In the genomic region with DNA sequence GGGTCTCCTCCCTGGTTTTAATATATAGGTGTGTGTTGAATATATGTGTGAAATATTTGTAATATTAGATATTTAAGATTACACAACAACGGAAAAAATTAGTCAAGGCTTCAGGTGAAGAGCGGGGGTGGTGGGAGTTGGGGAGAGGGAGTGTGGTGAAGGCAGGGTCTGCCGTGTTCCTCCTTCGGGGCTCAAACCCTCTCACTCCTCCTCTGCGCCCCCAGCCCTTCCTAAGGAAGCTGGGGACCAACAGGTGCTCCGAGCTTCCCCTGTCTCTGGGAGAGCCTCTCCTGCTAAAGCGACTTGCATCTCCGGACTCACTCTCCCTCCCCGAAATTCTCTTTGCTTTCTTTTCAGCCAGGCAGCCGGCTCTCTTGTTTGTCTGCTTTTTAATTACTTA, we compare ENCODE assay signal across 8 cellular contexts. TPM values are rescaled to one million over a fixed set of nuclear protein-coding genes. Genes with fewer than 3 reads are reported as not detected.
A peak's percentile ranks its signal among the peaks of the same experiment; 100 is the strongest.
DNase-seq lines count a peak whose midpoint lies in the region; ATAC-seq and TF ChIP-seq lines count a peak whose summit lies in the region.

No MANE protein-coding gene starts in this region.

- peaks cover 15% of the 10 kb centered on the region for H3K4me1 Mint-ChIP-seq in brain

- H3K27ac Mint-ChIP-seq in brain, result peak overlapping the region; percentile 96 to 98 (median 97)

- TF ChIP-seq EP300 in upper lobe of left lung (IDR thresholded peaks at IDR 0.05), result no peak

- no peak for ATAC-seq in Right ventricle myocardium inferior
- ATAC-seq in lung (ENCODE audit: insufficient read depth, low FRiP score), result no peak
- ATAC-seq in upper lobe of left lung (ENCODE audit: low FRiP score in 2 of 2), result no peak
- ATAC-seq in GM21529 (IDR thresholded peaks at IDR 0.05; ENCODE audit: unreplicated experiment), result no peak
- ATAC-seq in HG02970 (IDR thresholded peaks at IDR 0.05; ENCODE audit: low FRiP score, unreplicated experiment), result no peak

- H3K27ac ChIP-seq in cardiac muscle cell, result peak overlapping the region; percentile 77
- peak overlapping the region; percentile 74 to 76 for H3K27ac ChIP-seq in lung (ENCODE audit: low read depth in 1 of 2, low read length in 1 of 2)
- peak overlapping the region; percentile 12 to 82 (median 78) for H3K27ac ChIP-seq in upper lobe of left lung

- DNase-seq in cardiac muscle cell (ENCODE audit: low read depth in 1 of 2, low spot score in 1 of 2), result peak in 1 of 2 donors; percentile 22
- DNase-seq in Right ventricle myocardium inferior (ENCODE audit: missing footprints), result no peak
- DNase-seq in lung (ENCODE audit: low spot score), result no peak
- DNase-seq in upper lobe of left lung, result peak in 1 of 2 donors; percentile 23
- no peak for DNase-seq in effector CD4-positive, alpha-beta T cell

- intact Hi-C loops in Right ventricle myocardium inferior (cut with DNase I), result loop anchor here (2.0 to 10.0 kb wide), 4 partner anchors 104 to 320 kb away; no protein-coding TSS in a partner anchor

- H3K36me3 ChIP-seq in cardiac muscle cell (no peaks in the 10 kb centered on the region), lung (ENCODE audit: control insufficient read depth in 2 of 2, insufficient read depth in 2 of 2, low read length in 2 of 2) (no peaks in the 10 kb centered on the region), upper lobe of left lung (no peaks in the 10 kb centered on the region)

- H3K9me3 Mint-ChIP-seq in brain, result no peaks in the 10 kb centered on the region

- H3K4me3 ChIP-seq in cardiac muscle cell (peak overlapping the region; percentile 71), lung (peak overlapping the region; percentile 52), upper lobe of left lung (peak overlapping the region in 3 of 4 donors; percentile 56 to 80 (median 76))

- H3K9me3 ChIP-seq in cardiac muscle cell (ENCODE audit: low read depth), result no peaks in the 10 kb centered on the region
- H3K9me3 ChIP-seq in lung (ENCODE audit: control insufficient read depth in 2 of 2, insufficient read depth in 1 of 2, low read length in 1 of 2), result peaks cover 0 to 2% of the 10 kb centered on the region in 2 donors
- H3K9me3 ChIP-seq in upper lobe of left lung, result no peaks in the 10 kb centered on the region

- no peak for TF ChIP-seq CTCF in cardiac muscle cell (IDR thresholded peaks at IDR 0.05; ENCODE audit: low read depth, low read length)
- no peak for TF ChIP-seq CTCF in brain (conservative IDR thresholded peaks at IDR 0.05)
- no peak for TF ChIP-seq CTCF in lung (IDR thresholded peaks at IDR 0.05; ENCODE audit: control extremely low read depth, extremely low read depth)
- no peak for TF ChIP-seq CTCF in upper lobe of left lung (IDR thresholded peaks at IDR 0.05)

- peak overlapping the region in 4 of 5 experiments; percentile 92 to 97 (median 95) for H3K4me3 Mint-ChIP-seq in brain

- H3K27me3 ChIP-seq in cardiac muscle cell, result peaks cover 6% of the 10 kb centered on the region
- no peaks in the 10 kb centered on the region for H3K27me3 ChIP-seq in lung (ENCODE audit: control insufficient read depth, insufficient read depth)
- no peaks in the 10 kb centered on the region for H3K27me3 ChIP-seq in upper lobe of left lung

- H3K36me3 Mint-ChIP-seq in brain, result no peaks in the 10 kb centered on the region

- peaks cover 10% of the 10 kb centered on the region for H3K27me3 Mint-ChIP-seq in brain

- peaks cover 9% of the 10 kb centered on the region for H3K4me1 ChIP-seq in cardiac muscle cell (ENCODE audit: low read depth)
- H3K4me1 ChIP-seq in lung (ENCODE audit: control insufficient read depth in 2 of 2, insufficient read depth in 2 of 2, low read length in 2 of 2), result peaks cover 4 to 8% of the 10 kb centered on the region in 2 donors
- H3K4me1 ChIP-seq in upper lobe of left lung, result peaks cover 11 to 36% (median 21%) of the 10 kb centered on the region in 4 donors

- TF ChIP-seq POLR2A in upper lobe of left lung (IDR thresholded peaks at IDR 0.05), result no peak

- WGBS in lung, 2 donors, result 8 to 11% methylated on average over 10 of the region's 10 CpGs
- WGBS in upper lobe of left lung, 2 donors, result 8 to 17% methylated on average over 10 of the region's 10 CpGs

RNA-seq across cellular contexts. Expression of a gene that starts 0.9 kb away (rescaled TPM):
- total RNA-seq in cardiac muscle cell (113 and 126 TPM in 2 replicates), Right ventricle myocardium inferior (42.4 TPM), lung (100 to 1,000 TPM in 1 of 2 donors, 10 to 100 TPM in 1; 91.3 to 243 TPM), upper lobe of left lung (100 to 1,000 TPM in 4 of 6 donors, 10 to 100 TPM in 2; 69.9 to 212 (median 125) TPM)
- polyA plus RNA-seq in cardiac muscle cell (131 and 149 TPM in 2 replicates), brain (ENCODE audit: insufficient read depth, low read depth, low replicate concordance) (68.5 TPM), lung (10 to 100 TPM; 31.7 to 64.6 TPM)
